Comparison of ENCODE assay signal across 1 cellular context in genomic region chr1:117128323-117129079, GRCh38.
TF ChIP-seq lines count a peak whose summit lies in the region.

No MANE protein-coding gene starts in this region.

TF ChIP-seq in K562, 482 proteins besides CTCF, POLR2A, EP300 and RAD21 (continued from another document):
- TF ChIP-seq ZBTB40 (IDR thresholded peaks at IDR 0.05) (peak; percentile 65; the same call in 1 of the 2 replicates), ZBTB40 (CRISPR knock-in tag; IDR thresholded peaks at IDR 0.05) (no peak), ARID3B (CRISPR knock-in tag; IDR thresholded peaks at IDR 0.05; ENCODE audit: borderline replicate concordance) (no peak), XRCC5 (IDR thresholded peaks at IDR 0.05; ENCODE audit: low read depth, low read length) (no peak), ZSCAN32 (CRISPR knock-in tag; IDR thresholded peaks at IDR 0.05) (no peak), TEAD4 (IDR thresholded peaks at IDR 0.05; ENCODE audit: low read length) (no peak), TEAD4 (CRISPR knock-in tag; IDR thresholded peaks at IDR 0.05; ENCODE audit: borderline replicate concordance) (no peak)
